Comparison of ENCODE assay signal across 8 cellular contexts in genomic region chr1:183635606-183636333, GRCh38. TPM values are rescaled to one million over a fixed set of nuclear protein-coding genes. Genes with fewer than 3 reads are reported as not detected.
DNase-seq lines count a peak whose midpoint lies in the region; ATAC-seq and TF ChIP-seq lines count a peak whose summit lies in the region.

TSS of gene ARPC5 (minus strand) at chr1:183635783. CDS start at chr1:183635659, 124 bp downstream.

- H3K27me3 ChIP-seq in Panc1 (ENCODE audit: control insufficient read depth, insufficient read depth, low read length) = 0 out of 2 replicates have a peak, but pooled peaks cover 4% of the 10 kb centered on the region
- H3K27me3 ChIP-seq in esophagus (ENCODE audit: control insufficient read depth in 1 of 2, insufficient read depth in 2 of 2, low read length in 2 of 2) = no peaks in the 10 kb centered on the region
- no peaks in the 10 kb centered on the region for H3K27me3 ChIP-seq in muscle layer of colon (ENCODE audit: control insufficient read depth in 1 of 2, insufficient read depth in 2 of 2, low read length in 2 of 2)

- H3K36me3 ChIP-seq in Panc1 (ENCODE audit: control insufficient read depth, insufficient read depth, low read length) = peaks cover 9% of the 10 kb centered on the region
- H3K36me3 ChIP-seq in esophagus (ENCODE audit: control insufficient read depth in 2 of 2, insufficient read depth in 2 of 2, low read length in 1 of 2) = no peaks in the 10 kb centered on the region
- H3K36me3 ChIP-seq in muscle layer of colon (ENCODE audit: insufficient read depth, low read length) = peaks cover 9% of the 10 kb centered on the region

- peak within 1 kb of the TSS; percentile 97 for H3K4me3 Mint-ChIP-seq in activated T-cell treated with anti-CD3 and anti-CD28 coated beads, Interleukin-2, amount 50 U/mL, for 4 hours

- POLR2A ChIA-PET in Panc1 (lab: Charles Lee) = interaction anchor here (0.6 kb wide), 1 partner anchor 744 kb away, joined by 3 read pairs; no protein-coding TSS in a partner anchor

- peak; percentile 98 for DNase-seq in DMS153 (lab: John Stamatoyannopoulos, UW)
- peak; percentile 87 for DNase-seq in KG1 (lab: John Stamatoyannopoulos, UW)
- peak; percentile 89 for DNase-seq in Panc1 (ENCODE audit: low read depth, low spot score)
- peak; percentile 96 for DNase-seq in activated T-cell treated with anti-CD3 and anti-CD28 coated beads, Interleukin-2, amount 50 U/mL, for 4 hours
- peak; percentile 95 for DNase-seq in stimulated activated CD8-positive, alpha-beta memory T cell treated with anti-CD3 and anti-CD28 coated beads, Interleukin-7, amount 100 ng/mL, for 24 hours (ENCODE audit: low read depth)

- peaks cover 19% of the 10 kb centered on the region for H3K4me1 ChIP-seq in Panc1 (ENCODE audit: control insufficient read depth, insufficient read depth, low read length)
- H3K4me1 ChIP-seq in esophagus (ENCODE audit: control insufficient read depth in 2 of 2, insufficient read depth in 2 of 2, low read length in 1 of 2) = peaks cover 0 to 3% of the 10 kb centered on the region in 2 donors
- H3K4me1 ChIP-seq in muscle layer of colon (ENCODE audit: insufficient read depth, low read length) = peaks cover 26% of the 10 kb centered on the region

- no peaks in the 10 kb centered on the region for H3K27me3 Mint-ChIP-seq in activated T-cell treated with anti-CD3 and anti-CD28 coated beads, Interleukin-2, amount 50 U/mL, for 4 hours (ENCODE audit: low read depth)

- intact Hi-C loops in Panc1 (cut with micrococcal nuclease; ENCODE audit: unreplicated experiment) = no loop called here

- H3K27ac ChIP-seq in Panc1 (ENCODE audit: low read length) (peak within 1 kb of the TSS; percentile 88), esophagus (ENCODE audit: low read depth in 2 of 2, low read length in 1 of 2) (peak within 1 kb of the TSS; percentile 96 to 98), muscle layer of colon (ENCODE audit: low read depth, low read length) (peak within 1 kb of the TSS; percentile 84)

- CTCF ChIA-PET in Panc1 (lab: Charles Lee) = interaction anchor here (0.7 kb wide), 1 partner anchor 393 kb away, joined by 3 read pairs; no protein-coding TSS in a partner anchor

- H3K9ac ChIP-seq in muscle layer of colon (ENCODE audit: low read length) = peak within 1 kb of the TSS; percentile 84

- BruUV-seq in Panc1 (replicated peaks; lab: Mats Ljungman, UMichigan) = no TSS peak

- WGBS in esophagus, 2 donors = 0% methylated on average over 60 to 65 of the region's 65 CpGs

- peak; percentile 86 for ATAC-seq in GM21717 (IDR thresholded peaks at IDR 0.05; ENCODE audit: unreplicated experiment)
- peak; percentile 97 for ATAC-seq in Panc1
- ATAC-seq in activated T-cell treated with anti-CD3 and anti-CD28 coated beads, Interleukin-2, amount 50 U/mL, for 4 hours = peak; percentile 92 to 95

- no peak for TF ChIP-seq CTCF in Panc1 (IDR thresholded peaks at IDR 0.05)

- H3K4me3 ChIP-seq in Panc1 (ENCODE audit: low read depth in 2 of 2, low read length in 2 of 2) (peak within 1 kb of the TSS; percentile 84 to 99), esophagus (ENCODE audit: low read depth in 1 of 2, low read length in 2 of 2) (peak within 1 kb of the TSS; percentile 74 to 87), muscle layer of colon (ENCODE audit: low read depth in 1 of 2, low read length in 2 of 2) (peak within 1 kb of the TSS; percentile 85 to 94)

- no peaks in the 10 kb centered on the region for H3K9me3 Mint-ChIP-seq in activated T-cell treated with anti-CD3 and anti-CD28 coated beads, Interleukin-2, amount 50 U/mL, for 4 hours

- in situ Hi-C loops in Panc1 (cut with HindIII; ENCODE audit: low pct_unique_long_range_greater_than_20kb, low sequenced_read_pairs) = no loop called here

- H3K9me3 ChIP-seq in Panc1 (ENCODE audit: control insufficient read depth, insufficient read depth, low read depth, low read length) = no peaks in the 10 kb centered on the region
- H3K9me3 ChIP-seq in esophagus (ENCODE audit: control insufficient read depth in 2 of 2, insufficient read depth in 1 of 2, low read depth in 1 of 2, low read length in 1 of 2) = no peaks in the 10 kb centered on the region
- H3K9me3 ChIP-seq in muscle layer of colon (ENCODE audit: low read length) = no peaks in the 10 kb centered on the region

- peaks cover 6% of the 10 kb centered on the region for H3K36me3 Mint-ChIP-seq in activated T-cell treated with anti-CD3 and anti-CD28 coated beads, Interleukin-2, amount 50 U/mL, for 4 hours (ENCODE audit: insufficient read depth)

- peaks cover 39% of the 10 kb centered on the region for H3K4me1 Mint-ChIP-seq in activated T-cell treated with anti-CD3 and anti-CD28 coated beads, Interleukin-2, amount 50 U/mL, for 4 hours (ENCODE audit: low read depth)

RNA-seq across cellular contexts. Expression of gene ARPC5, which starts in this region (rescaled TPM):
- total RNA-seq in Panc1 (2021; ENCODE audit: unreplicated experiment) = 104 TPM
- 163 TPM for polyA plus RNA-seq in Panc1 (2012; ENCODE audit: insufficient read length)
- total RNA-seq in activated T-cell treated with anti-CD3 and anti-CD28 coated beads, Interleukin-2, amount 50 U/mL, for 4 hours = 100 to 1,000 TPM in 2 of 3 donors, 10 to 100 TPM in 1; 98.1 to 107 (median 100) TPM
- 10 to 100 TPM; 77.7 to 90.3 TPM for polyA plus RNA-seq in esophagus

Comparison
In these comparisons a context has a peak if more than half of its experiments do, and no peak if none do; other contexts are left out.
1. Peak in every context shown above with its lines: DNase-seq, ATAC-seq, H3K4me3 ChIP-seq and H3K27ac ChIP-seq.